Comparison of ENCODE assay signal across 9 cellular contexts in genomic region chr3:122975924-122976293, GRCh38. TPM values are rescaled to one million over a fixed set of nuclear protein-coding genes. Genes with fewer than 3 reads are reported as not detected.
A peak's percentile ranks its signal among the peaks of the same experiment; 100 is the strongest.
DNase-seq lines count a peak whose midpoint lies in the region; ATAC-seq and TF ChIP-seq lines count a peak whose summit lies in the region.
"Had no signal": no experiment of that assay in that cellular context is flagged by ENCODE, and none has a peak within 500 bp of the region (broad histone marks: within the 10 kb centered on the region; RNA-seq: fewer than 3 reads in every experiment).

No MANE protein-coding gene starts in this region.

- ATAC-seq in GM18907 (IDR thresholded peaks at IDR 0.05; ENCODE audit: unreplicated experiment): peak; percentile 65
- ATAC-seq in HG02884 (IDR thresholded peaks at IDR 0.05; ENCODE audit: unreplicated experiment): peak; percentile 45
- ATAC-seq in natural killer cell: peak; percentile 55 to 71 (median 58)
- ATAC-seq in HG02798 (IDR thresholded peaks at IDR 0.05; ENCODE audit: poor library complexity, unreplicated experiment): no peak

- H3K36me3 Mint-ChIP-seq in natural killer cell: no peaks in the 10 kb centered on the region

- H3K4me2 ChIP-seq in SU-DHL-6 (ENCODE audit: low read depth, low read length, poor library complexity, severe bottlenecking): peak overlapping the region; percentile 23
- H3K4me2 ChIP-seq: KMS-11 had no signal

- H3F3A ChIP-seq in SU-DHL-6 (ENCODE audit: insufficient read depth): no peaks in the 10 kb centered on the region

- H3K27me3 Mint-ChIP-seq in natural killer cell (ENCODE audit: low read depth in 2 of 2): peaks cover 17 to 29% of the 10 kb centered on the region in 2 donors

- H3K27ac Mint-ChIP-seq in natural killer cell: peak overlapping the region in 1 of 2 donors; percentile 47

- no peaks in the 10 kb centered on the region for H3K9me3 ChIP-seq in SU-DHL-6 (ENCODE audit: insufficient read depth, low read length)

- H3K27ac ChIP-seq in SU-DHL-6 (ENCODE audit: low read depth, low read length): peak overlapping the region; percentile 39; the same call in 1 of the 2 replicates
- H3K27ac ChIP-seq: KMS-11 had no signal

- no peak overlapping the region for H3K9ac ChIP-seq in SU-DHL-6 (ENCODE audit: low read length)
- H3K9ac ChIP-seq: KMS-11 had no signal

- peaks cover 18 to 22% of the 10 kb centered on the region in 2 donors for H3K4me1 Mint-ChIP-seq in natural killer cell

- H3K9me2 ChIP-seq in SU-DHL-6 (replicated peaks; ENCODE audit: insufficient read depth, low read length): no peaks in the 10 kb centered on the region

- peak overlapping the region; percentile 56 for H3K4me3 Mint-ChIP-seq in natural killer cell

- intact Hi-C loops in natural killer cell (cut with micrococcal nuclease): no loop called here

- H3K79me2 ChIP-seq in SU-DHL-6 (ENCODE audit: insufficient read depth, low read length): no peaks in the 10 kb centered on the region

- no peaks in the 10 kb centered on the region for H3K36me3 ChIP-seq in SU-DHL-6 (ENCODE audit: low read length)

- no peak overlapping the region for H3K4me3 ChIP-seq in SU-DHL-6 (ENCODE audit: insufficient read depth, low read length, poor library complexity, severe bottlenecking)

- no peak overlapping the region for H2AFZ ChIP-seq in SU-DHL-6 (ENCODE audit: low read depth, low read length, severe bottlenecking)

- DNase-seq in natural killer cell (no peak), amniotic stem cell (lab: John Stamatoyannopoulos, UW) (no peak), SKM-1 (lab: John Stamatoyannopoulos, UW; ENCODE audit: unreplicated experiment) (no peak), dedifferentiated amniotic fluid mesenchymal stem cell (ENCODE audit: extremely low spot score) (no peak)

- TF ChIP-seq CTCF in SU-DHL-6 (IDR thresholded peaks at IDR 0.05; ENCODE audit: insufficient read depth, low read length, poor library complexity, severe bottlenecking): no peak
- TF ChIP-seq CTCF in natural killer cell (IDR thresholded peaks at IDR 0.05): no peak

- H3K27me3 ChIP-seq in SU-DHL-6 (ENCODE audit: low read length): no peaks in the 10 kb centered on the region

- H3K9me3 Mint-ChIP-seq in natural killer cell: no peaks in the 10 kb centered on the region

- no peaks in the 10 kb centered on the region for H4K20me1 ChIP-seq in SU-DHL-6 (ENCODE audit: low read depth, low read length)

RNA-seq across cellular contexts. Expression of gene SEMA5B, which starts 51.7 kb away (rescaled TPM):
- total RNA-seq in natural killer cell: under 1 TPM in 1 of 3 donors, not detected in 2; 0.23 TPM
